ENCODE assay signal across 1 cellular context in genomic region chr14:22871962-22872832, GRCh38.
TF ChIP-seq lines count a peak whose summit lies in the region.

No MANE protein-coding gene starts in this region.

TF ChIP-seq in HepG2, 621 proteins besides CTCF, POLR2A, EP300 and RAD21 (continued from another document and continues in another):
- TF ChIP-seq ZBTB4 (CRISPR knock-in tag; IDR thresholded peaks at IDR 0.05; ENCODE audit: borderline replicate concordance) = no peak
- peak; percentile 58; the same call in 1 of the 2 replicates for TF ChIP-seq SOX5 (CRISPR knock-in tag; IDR thresholded peaks at IDR 0.05; ENCODE audit: borderline replicate concordance)
- no peak for TF ChIP-seq E2F5 (CRISPR knock-in tag; conservative IDR thresholded peaks at IDR 0.05)
- TF ChIP-seq SKIL (CRISPR knock-in tag; IDR thresholded peaks at IDR 0.05; ENCODE audit: borderline replicate concordance) = no peak
- TF ChIP-seq TOE1 (CRISPR knock-in tag; IDR thresholded peaks at IDR 0.05) = no peak
- TF ChIP-seq ZNF777 (CRISPR knock-in tag; IDR thresholded peaks at IDR 0.05) = no peak; the same call in 1 of the 2 replicates
- no peak for TF ChIP-seq ZNF275 (CRISPR knock-in tag; IDR thresholded peaks at IDR 0.05; ENCODE audit: borderline replicate concordance)
- peak; percentile 51; the same call in 1 of the 2 replicates for TF ChIP-seq ZNF784 (CRISPR knock-in tag; IDR thresholded peaks at IDR 0.05; ENCODE audit: borderline replicate concordance)
- TF ChIP-seq TARDBP (CRISPR knock-in tag; IDR thresholded peaks at IDR 0.05) = peak; percentile 43; the same call in 1 of the 2 replicates
- 0 out of 2 replicates have a peak, but pooled peaks have one; percentile 70 for TF ChIP-seq ZNF644 (CRISPR knock-in tag; IDR thresholded peaks at IDR 0.05; ENCODE audit: low read depth)
- TF ChIP-seq MIER2 (CRISPR knock-in tag; IDR thresholded peaks at IDR 0.05) = peak; percentile 21; the same call in 1 of the 2 replicates
- no peak for TF ChIP-seq ZNF432 (CRISPR knock-in tag; IDR thresholded peaks at IDR 0.05; ENCODE audit: borderline replicate concordance)
- no peak for TF ChIP-seq PHF21A (CRISPR knock-in tag; IDR thresholded peaks at IDR 0.05)
- no peak for TF ChIP-seq ZNF569 (CRISPR knock-in tag; IDR thresholded peaks at IDR 0.05; ENCODE audit: borderline replicate concordance)
- TF ChIP-seq PBX3 (CRISPR knock-in tag; IDR thresholded peaks at IDR 0.05; ENCODE audit: borderline replicate concordance) = no peak
- TF ChIP-seq SOX13 (IDR thresholded peaks at IDR 0.05) = no peak
- peak; percentile 31 to 50; a peak in 1 of 4 replicates for TF ChIP-seq SOX13 (CRISPR knock-in tag; conservative IDR thresholded peaks at IDR 0.05 in 1 of 2, IDR thresholded peaks at IDR 0.05 in 1 of 2)
- no peak for TF ChIP-seq WIZ (CRISPR knock-in tag; IDR thresholded peaks at IDR 0.05)
- 0 out of 2 replicates have a peak, but pooled peaks have one; percentile 57 for TF ChIP-seq ZBTB1 (CRISPR knock-in tag; IDR thresholded peaks at IDR 0.05; ENCODE audit: borderline replicate concordance)
- 0 out of 2 replicates have a peak, but pooled peaks have one; percentile 21 for TF ChIP-seq ZNF34 (CRISPR knock-in tag; IDR thresholded peaks at IDR 0.05; ENCODE audit: borderline replicate concordance)
- TF ChIP-seq ETV6 (CRISPR knock-in tag; conservative IDR thresholded peaks at IDR 0.05) = 0 out of 2 replicates have a peak, but pooled peaks have one; percentile 47
- no peak for TF ChIP-seq ZNF10 (CRISPR knock-in tag; IDR thresholded peaks at IDR 0.05; ENCODE audit: borderline replicate concordance, low read depth)
- TF ChIP-seq MZF1 (CRISPR knock-in tag; IDR thresholded peaks at IDR 0.05; ENCODE audit: borderline replicate concordance) = no peak
- peak; percentile 59 for TF ChIP-seq PATZ1 (CRISPR knock-in tag; IDR thresholded peaks at IDR 0.05)
- TF ChIP-seq ESRRA (CRISPR knock-in tag; IDR thresholded peaks at IDR 0.05; ENCODE audit: low read depth) = 0 out of 2 replicates have a peak, but pooled peaks have one; percentile 15
- no peak; the same call in 1 of the 2 replicates for TF ChIP-seq CBFB (CRISPR knock-in tag; IDR thresholded peaks at IDR 0.05)
- TF ChIP-seq KDM2A (CRISPR knock-in tag; IDR thresholded peaks at IDR 0.05; ENCODE audit: borderline replicate concordance, low read depth) = peak; percentile 28; the same call in 1 of the 2 replicates
- peak; percentile 38; the same call in 1 of the 2 replicates for TF ChIP-seq BRCA1 (CRISPR knock-in tag; IDR thresholded peaks at IDR 0.05)
- TF ChIP-seq ZNF598 (CRISPR knock-in tag; IDR thresholded peaks at IDR 0.05; ENCODE audit: borderline replicate concordance) = peak; percentile 13; the same call in 1 of the 2 replicates
- 0 out of 2 replicates have a peak, but pooled peaks have one; percentile 43 for TF ChIP-seq ZHX2 (IDR thresholded peaks at IDR 0.05; ENCODE audit: low read depth)
- TF ChIP-seq ZHX2 (CRISPR knock-in tag; IDR thresholded peaks at IDR 0.05; ENCODE audit: borderline replicate concordance) = 0 out of 2 replicates have a peak, but pooled peaks have one; percentile 14
- no peak for TF ChIP-seq IRX3 (CRISPR knock-in tag; IDR thresholded peaks at IDR 0.05; ENCODE audit: borderline replicate concordance, low read depth)
- TF ChIP-seq ZSCAN21 (CRISPR knock-in tag; IDR thresholded peaks at IDR 0.05; ENCODE audit: borderline replicate concordance) = no peak
- peak; percentile 8; the same call in 1 of the 2 replicates for TF ChIP-seq ZNF547 (CRISPR knock-in tag; IDR thresholded peaks at IDR 0.05)
- peak; percentile 51; the same call in 1 of the 2 replicates for TF ChIP-seq GMEB1 (CRISPR knock-in tag; IDR thresholded peaks at IDR 0.05; ENCODE audit: borderline replicate concordance)
- TF ChIP-seq TCF7 (IDR thresholded peaks at IDR 0.05; ENCODE audit: low read depth) = no peak
- no peak for TF ChIP-seq ATF7-NPFF (CRISPR knock-in tag; IDR thresholded peaks at IDR 0.05; ENCODE audit: low read depth)
